ENCODE assay signal across 21 cellular contexts in the genomic region with DNA sequence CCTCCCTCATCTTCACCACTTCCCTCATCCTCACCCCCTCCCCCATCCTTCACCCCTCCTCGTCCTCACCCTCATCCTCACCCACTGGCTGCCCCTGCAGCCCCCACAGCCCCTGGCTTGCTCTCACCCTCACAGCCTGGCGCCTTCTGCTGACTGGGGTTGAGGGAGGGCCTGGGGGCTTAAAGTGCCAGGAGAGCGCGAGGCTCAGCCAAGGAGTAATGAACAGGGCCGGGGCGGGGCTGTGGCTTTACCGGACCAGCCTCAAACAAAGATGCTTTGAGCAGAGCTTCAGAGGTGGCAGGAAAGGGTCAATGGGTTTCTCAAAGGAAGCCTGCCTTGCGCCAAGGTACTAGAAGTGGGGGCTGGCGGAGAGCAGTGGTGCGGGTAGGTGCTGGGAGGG. TPM values are rescaled to one million over a fixed set of nuclear protein-coding genes. Genes with fewer than 3 reads are reported as not detected.
DNase-seq lines count a peak whose midpoint lies in the region; ATAC-seq and TF ChIP-seq lines count a peak whose summit lies in the region.
"Had no signal": no experiment of that assay in that cellular context is flagged by ENCODE, and none has a peak within 500 bp of the region (broad histone marks: within the 10 kb centered on the region; RNA-seq: fewer than 3 reads in every experiment).

A gene with protein sequence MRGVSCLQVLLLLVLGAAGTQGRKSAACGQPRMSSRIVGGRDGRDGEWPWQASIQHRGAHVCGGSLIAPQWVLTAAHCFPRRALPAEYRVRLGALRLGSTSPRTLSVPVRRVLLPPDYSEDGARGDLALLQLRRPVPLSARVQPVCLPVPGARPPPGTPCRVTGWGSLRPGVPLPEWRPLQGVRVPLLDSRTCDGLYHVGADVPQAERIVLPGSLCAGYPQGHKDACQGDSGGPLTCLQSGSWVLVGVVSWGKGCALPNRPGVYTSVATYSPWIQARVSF (minus strand): TSS at position 155 of the 400 bp plus-strand sequence. CDS start 1,013 bp downstream, outside the sequence.

- no peak within 1 kb of the TSS for H3K14ac ChIP-seq in mesenchymal stem cell (ENCODE audit: low read length in 2 of 2)

- H2BK120ac ChIP-seq in mesenchymal stem cell (ENCODE audit: low read depth, low read length), result no peak within 1 kb of the TSS

- H4K8ac ChIP-seq in mesenchymal stem cell (ENCODE audit: low read length), result no peak within 1 kb of the TSS

- H3K36me3 Mint-ChIP-seq in CD14-positive monocyte, result peaks cover 0 to 4% of the 10 kb centered on the region in 2 donors
- no peaks in the 10 kb centered on the region for H3K36me3 Mint-ChIP-seq in activated T-helper 17 cell treated with anti-CD3 and anti-CD28 coated beads, Interleukin-2, amount 50 U/mL, for 72 hours (ENCODE audit: low read depth)
- H3K36me3 Mint-ChIP-seq: activated naive CD4-positive, alpha-beta T cell treated with anti-CD3 and anti-CD28 coated beads, Interleukin-2, amount 50 U/mL, for 72 hours had no signal

- no peaks in the 10 kb centered on the region for H3K36me3 ChIP-seq in DND-41 (ENCODE audit: insufficient read depth, low read length)
- H3K36me3 ChIP-seq in mesenchymal stem cell (ENCODE audit: control insufficient read depth in 1 of 2, insufficient read depth in 2 of 2, low read depth in 1 of 2, low read length in 2 of 2), result no peaks in the 10 kb centered on the region
- H3K36me3 ChIP-seq: gastroesophageal sphincter had no signal

- no peak within 1 kb of the TSS for H4K91ac ChIP-seq in mesenchymal stem cell (ENCODE audit: low read length)

- H3K9me3 Mint-ChIP-seq in CD14-positive monocyte, result peaks cover 0 to 2% (median 0%) of the 10 kb centered on the region in 7 donors
- no peaks in the 10 kb centered on the region for H3K9me3 Mint-ChIP-seq in activated T-helper 17 cell treated with anti-CD3 and anti-CD28 coated beads, Interleukin-2, amount 50 U/mL, for 72 hours
- H3K9me3 Mint-ChIP-seq: activated naive CD4-positive, alpha-beta T cell treated with anti-CD3 and anti-CD28 coated beads, Interleukin-2, amount 50 U/mL, for 72 hours had no signal

- DNase-seq in CD14-positive monocyte (ENCODE audit: low spot score), result peak; percentile 43
- no peak for DNase-seq in DND-41
- no peak for DNase-seq in mesenchymal stem cell
- DNase-seq: NCI-H1092; NCI-H748 treated with DMSO at 0.1 percent for 48 hours; occipital lobe; PC-3; stimulated activated CD4-positive, alpha-beta T cell treated with anti-CD3 and anti-CD28 coated beads, Interleukin-2, amount 100 ng/mL, for 24 hours had no signal

- no peak within 1 kb of the TSS for H3K9ac ChIP-seq in DND-41 (ENCODE audit: low read depth, low read length)
- no peak within 1 kb of the TSS for H3K9ac ChIP-seq in mesenchymal stem cell (ENCODE audit: low read length)
- H3K9ac ChIP-seq: KMS-11 had no signal

- no peaks in the 10 kb centered on the region for H4K20me1 ChIP-seq in DND-41 (ENCODE audit: insufficient read depth, low read length)

- H2AFZ ChIP-seq in DND-41 (ENCODE audit: low read depth, low read length) (no peak within 1 kb of the TSS), mesenchymal stem cell (ENCODE audit: low read depth, low read length) (no peak within 1 kb of the TSS)

- H3K4ac ChIP-seq in mesenchymal stem cell (ENCODE audit: low read depth in 1 of 2, low read length in 2 of 2), result no peak within 1 kb of the TSS

- H3K27ac Mint-ChIP-seq in CD14-positive monocyte, result no peak within 1 kb of the TSS
- H3K27ac Mint-ChIP-seq in activated T-helper 17 cell treated with anti-CD3 and anti-CD28 coated beads, Interleukin-2, amount 50 U/mL, for 72 hours, result no peak within 1 kb of the TSS
- H3K27ac Mint-ChIP-seq: activated naive CD4-positive, alpha-beta T cell treated with anti-CD3 and anti-CD28 coated beads, Interleukin-2, amount 50 U/mL, for 72 hours had no signal

- peak; percentile 45; the same call in 1 of the 3 replicates for ATAC-seq in DND-41 (ENCODE audit: insufficient read depth, low read depth)
- ATAC-seq in activated T-helper 17 cell treated with anti-CD3 and anti-CD28 coated beads, Interleukin-2, amount 50 U/mL, for 72 hours (replicated peaks), result no peak
- ATAC-seq in HG03521 (IDR thresholded peaks at IDR 0.05; ENCODE audit: unreplicated experiment), result no peak
- ATAC-seq in HG03108 (IDR thresholded peaks at IDR 0.05; ENCODE audit: unreplicated experiment), result no peak
- ATAC-seq in GM19397 (IDR thresholded peaks at IDR 0.05; ENCODE audit: unreplicated experiment), result no peak
- ATAC-seq in GM21528 (IDR thresholded peaks at IDR 0.05; ENCODE audit: low FRiP score, unreplicated experiment), result no peak
- ATAC-seq: activated CD4-positive, CD25-positive, alpha-beta regulatory T cell treated with anti-CD3 and anti-CD28 coated beads, Interleukin-2, amount 50 U/mL, for 24 hours; activated naive CD4-positive, alpha-beta T cell treated with anti-CD3 and anti-CD28 coated beads, Interleukin-2, amount 50 U/mL, for 72 hours; esophagus mucosa; gastroesophageal sphincter; left lobe of liver; PC-3 had no signal

- peak within 1 kb of the TSS; percentile 78 for H2BK15ac ChIP-seq in mesenchymal stem cell (ENCODE audit: low read depth, poor library complexity, severe bottlenecking)

- H3K27me3 ChIP-seq in DND-41 (ENCODE audit: insufficient read depth, low read length, poor library complexity) (peaks cover 15% of the 10 kb centered on the region), mesenchymal stem cell (ENCODE audit: control insufficient read depth in 1 of 2, insufficient read depth in 1 of 2, low read length in 2 of 2) (peaks cover 23 to 84% of the 10 kb centered on the region in 2 experiments)

- H3K27me3 Mint-ChIP-seq in CD14-positive monocyte (ENCODE audit: low read depth in 3 of 3), result peaks cover 33 to 61% (median 50%) of the 10 kb centered on the region in 3 donors
- H3K27me3 Mint-ChIP-seq in activated T-helper 17 cell treated with anti-CD3 and anti-CD28 coated beads, Interleukin-2, amount 50 U/mL, for 72 hours, result peaks cover 15% of the 10 kb centered on the region

- intact Hi-C loops in CD14-positive monocyte (cut with micrococcal nuclease), result loop anchor here in 1 of 2 donors (5.0 kb wide), 1 partner anchor 35 kb away; no protein-coding TSS in a partner anchor

- H3K9me3 ChIP-seq in DND-41 (ENCODE audit: insufficient read depth, low read length, severe bottlenecking) (no peaks in the 10 kb centered on the region), mesenchymal stem cell (ENCODE audit: control insufficient read depth, low read length) (no peaks in the 10 kb centered on the region)
- H3K9me3 ChIP-seq: gastroesophageal sphincter had no signal

- H3K27ac ChIP-seq in DND-41 (ENCODE audit: low read length) (no peak within 1 kb of the TSS), mesenchymal stem cell (ENCODE audit: low read length, poor library complexity, severe bottlenecking) (no peak within 1 kb of the TSS)
- H3K27ac ChIP-seq: gastroesophageal sphincter, KMS-11, SK-N-MC had no signal

- H3K79me1 ChIP-seq in mesenchymal stem cell (replicated peaks; ENCODE audit: low read length, poor library complexity, severe bottlenecking), result no peaks in the 10 kb centered on the region

- no peak for TF ChIP-seq CTCF in CD14-positive monocyte (IDR thresholded peaks at IDR 0.05)
- TF ChIP-seq CTCF in DND-41 (IDR thresholded peaks at IDR 0.05; ENCODE audit: borderline replicate concordance, extremely low read depth, low read length, poor library complexity, severe bottlenecking), result no peak

- H3K4me3 Mint-ChIP-seq in CD14-positive monocyte, result peak within 1 kb of the TSS in 1 of 2 donors; percentile 85
- peak within 1 kb of the TSS; percentile 36 for H3K4me3 Mint-ChIP-seq in activated T-helper 17 cell treated with anti-CD3 and anti-CD28 coated beads, Interleukin-2, amount 50 U/mL, for 72 hours

- H3K18ac ChIP-seq in mesenchymal stem cell (ENCODE audit: low read depth in 1 of 2, low read length in 2 of 2), result no peak within 1 kb of the TSS

- no peak within 1 kb of the TSS for H2AK5ac ChIP-seq in mesenchymal stem cell (ENCODE audit: low read length, severe bottlenecking)

- H3K4me1 Mint-ChIP-seq in CD14-positive monocyte, result peaks cover 31% of the 10 kb centered on the region
- no peaks in the 10 kb centered on the region for H3K4me1 Mint-ChIP-seq in activated T-helper 17 cell treated with anti-CD3 and anti-CD28 coated beads, Interleukin-2, amount 50 U/mL, for 72 hours

- H3K23ac ChIP-seq in mesenchymal stem cell (ENCODE audit: low read length in 2 of 2), result peak within 1 kb of the TSS in 1 of 2 experiments; percentile 34

- H3K4me2 ChIP-seq in DND-41 (ENCODE audit: insufficient read depth, low read length), result no peak within 1 kb of the TSS
- no peak within 1 kb of the TSS for H3K4me2 ChIP-seq in mesenchymal stem cell (ENCODE audit: low read length, poor library complexity, severe bottlenecking)
- H3K4me2 ChIP-seq: KMS-11 had no signal

- no peaks in the 10 kb centered on the region for H3K79me2 ChIP-seq in DND-41 (ENCODE audit: insufficient read depth, low read length)

- H2BK5ac ChIP-seq in mesenchymal stem cell (ENCODE audit: low read depth, low read length, poor library complexity, severe bottlenecking), result no peak within 1 kb of the TSS

- no peaks in the 10 kb centered on the region for H3K4me1 ChIP-seq in DND-41 (ENCODE audit: insufficient read depth, low read length)
- peaks cover 2% of the 10 kb centered on the region for H3K4me1 ChIP-seq in mesenchymal stem cell (ENCODE audit: control insufficient read depth, insufficient read depth, low read depth, low read length)

- no peak within 1 kb of the TSS for H3K4me3 ChIP-seq in DND-41 (ENCODE audit: low read depth in 1 of 2, low read length in 2 of 2)
- H3K4me3 ChIP-seq in mesenchymal stem cell (ENCODE audit: insufficient read depth in 1 of 2, low read depth in 1 of 2, low read length in 2 of 2), result no peak within 1 kb of the TSS
- H3K4me3 ChIP-seq: gastroesophageal sphincter, SK-N-MC had no signal

- WGBS in mesenchymal stem cell, result 68% methylated on average over 9 of the region's 10 CpGs

- no peak within 1 kb of the TSS for H2BK12ac ChIP-seq in mesenchymal stem cell (ENCODE audit: low read length in 2 of 2)

RNA-seq across cellular contexts. Expression of the gene that starts here (rescaled TPM):
- not detected for polyA plus RNA-seq in CD14-positive monocyte
- total RNA-seq in activated T-helper 17 cell treated with anti-CD3 and anti-CD28 coated beads, Interleukin-2, amount 50 U/mL, for 72 hours, result not detected
- polyA plus RNA-seq in mesenchymal stem cell (2013, experiment 1 of 2), result not detected
- not detected for polyA plus RNA-seq in mesenchymal stem cell (2013, experiment 2 of 2)
- total RNA-seq: activated naive CD4-positive, alpha-beta T cell treated with anti-CD3 and anti-CD28 coated beads, Interleukin-2, amount 50 U/mL, for 72 hours; bronchial epithelial cell; esophagus mucosa; gastroesophageal sphincter; left lobe of liver; occipital lobe had no signal

Comparison
In these comparisons a context has a peak if more than half of its experiments do, and no peak if none do; other contexts are left out.
1. Peak in DNase-seq in CD14-positive monocyte; RNA of the gene not detected or under 1 TPM.